ENCODE assay signal across 26 cellular contexts in genomic region chr15:38598749-38599148, GRCh38. TPM values are rescaled to one million over a fixed set of nuclear protein-coding genes. Genes with fewer than 3 reads are reported as not detected.
A peak's percentile ranks its signal among the peaks of the same experiment; 100 is the strongest.
DNase-seq lines count a peak whose midpoint lies in the region; ATAC-seq, FAIRE-seq and TF ChIP-seq lines count a peak whose summit lies in the region.
"Had no signal": no experiment of that assay in that cellular context is flagged by ENCODE, and none has a peak within 500 bp of the region (broad histone marks: within the 10 kb centered on the region; RNA-seq: fewer than 3 reads in every experiment).

No MANE protein-coding gene starts in this region.

- TF ChIP-seq POLR2A in GM12878 (IDR thresholded peaks at IDR 0.05; ENCODE audit: low read depth, low read length): no peak

- peak; percentile 74 for ATAC-seq in GM12878
- peak; percentile 60 to 68 for ATAC-seq in naive B cell (ENCODE audit: low read depth in 2 of 2)
- ATAC-seq: HCT116 had no signal

- POLR2A ChIA-PET in GM12878 (lab: Charles Lee): interaction anchor here (0.9 to 1.9 kb wide), 5 partner anchors 9 to 63 kb away, joined by 4 to 7 read pairs (median 6); no protein-coding TSS in a partner anchor

- RAD21 ChIA-PET in GM12878 (lab: Charles Lee; ENCODE audit: unreplicated experiment): interaction anchor here (0.7 to 1.4 kb wide), 7 partner anchors 12 to 157 kb away, joined by 3 to 4 read pairs (median 3); no protein-coding TSS in a partner anchor

- WGBS in GM12878 (ENCODE audit: insufficient coverage, insufficient replicate concordance, low lambda C conversion rate, missing lambda C conversion rate): 20% methylated on average over 2 of the region's 2 CpGs

- DNase-seq in G401 (ENCODE audit: low spot score) (peak; percentile 27), GM12878 (ENCODE audit: low read depth, low spot score) (no peak), glomerular visceral epithelial cell (ENCODE audit: extremely low spot score) (peak; percentile 26), naive B cell (no peak), DMS 273 treated with DMSO at 0.1 percent for 48 hours (lab: John Stamatoyannopoulos, UW) (no peak), AG20443 (ENCODE audit: low spot score) (no peak), ureter (ENCODE audit: low spot score) (no peak)
- DNase-seq: 8988T, AML-193, DMS53, GF-D8, Kasumi-1, MG63, NCI-H1048, NCI-H1417 treated with DMSO at 0.1 percent for 48 hours, NCI-H187 treated with DMSO at 0.1 percent for 48 hours, NCI-H2107, NCI-H510A, NCI-H748 treated with DMSO at 0.1 percent for 48 hours, OCI-M1 had no signal

- no peak overlapping the region for H3K4me3 Mint-ChIP-seq in naive B cell
- H3K4me3 Mint-ChIP-seq: CD14-positive monocyte had no signal

- TF ChIP-seq CTCF in GM12878 (IDR thresholded peaks at IDR 0.05 in 2 of 3, conservative IDR thresholded peaks at IDR 0.05 in 1 of 3; ENCODE audit: control insufficient read depth in 2 of 3, extremely low read depth in 1 of 3, insufficient read depth in 1 of 3, low read depth in 3 of 3, low read length in 3 of 3): no peak

- no peaks in the 10 kb centered on the region for H3K36me3 Mint-ChIP-seq in naive B cell
- H3K36me3 Mint-ChIP-seq: CD14-positive monocyte had no signal

- peaks cover 7 to 13% (median 10%) of the 10 kb centered on the region in 3 donors for H3K4me1 Mint-ChIP-seq in naive B cell
- H3K4me1 Mint-ChIP-seq: CD14-positive monocyte had no signal

- CTCF ChIA-PET in GM12878 (lab: Yijun Ruan, JAX): interaction anchor here (0.7 to 3.4 kb wide), 13 partner anchors 9 to 92 kb away, joined by 3 to 22 read pairs (median 4); no protein-coding TSS in a partner anchor

- in situ Hi-C loops in G401 (cut with HindIII; ENCODE audit: low sequenced_read_pairs): no loop called here
- in situ Hi-C loops in GM12878 (cut with MboI): no loop called here

- H3K79me2 ChIP-seq in GM12878 (ENCODE audit: control insufficient read depth, insufficient read depth, low read length): no peaks in the 10 kb centered on the region

- no peaks in the 10 kb centered on the region; the same call in 1 of the 2 replicates for H3K4me1 ChIP-seq in GM12878 (ENCODE audit: control insufficient read depth, insufficient read depth, low read length)
- H3K4me1 ChIP-seq: SJSA1 had no signal

- H3K4me2 ChIP-seq in GM12878 (ENCODE audit: control insufficient read depth, insufficient read depth): no peak overlapping the region

- no peaks in the 10 kb centered on the region for H4K20me1 ChIP-seq in GM12878 (ENCODE audit: control insufficient read depth, insufficient read depth)

- no peak overlapping the region for H3K9ac ChIP-seq in GM12878 (ENCODE audit: control insufficient read depth, insufficient read depth, low read length)

- no peak for TF ChIP-seq RAD21 in GM12878 (IDR thresholded peaks at IDR 0.05; ENCODE audit: insufficient read depth, low read depth, low read length)

- no peaks in the 10 kb centered on the region for H3K9me3 ChIP-seq in GM12878 (replicated peaks; ENCODE audit: control insufficient read depth, insufficient read depth, low read length)
- H3K9me3 ChIP-seq: MG63, SJSA1 had no signal

- TF ChIP-seq EP300 in GM12878 (IDR thresholded peaks at IDR 0.05; ENCODE audit: borderline replicate concordance in 1 of 2, control insufficient read depth in 1 of 2, low read depth in 2 of 2, low read length in 2 of 2): no peak

- FAIRE-seq in GM12878 (lab: Jason Lieb, UNC): no peak
- FAIRE-seq: GM19239, H1, RCC 7860 had no signal

- intact Hi-C loops in GM12878 (cut with micrococcal nuclease; ENCODE audit: unreplicated experiment): no loop called here

- H3K9me3 Mint-ChIP-seq in naive B cell: no peaks in the 10 kb centered on the region

- no peaks in the 10 kb centered on the region for H3K27me3 Mint-ChIP-seq in naive B cell

- BruUV-seq in GM12878 (replicated peaks; lab: Mats Ljungman, UMichigan): no TSS peak

- H3K36me3 ChIP-seq in GM12878 (ENCODE audit: control insufficient read depth in 2 of 2, insufficient read depth in 2 of 2, low read length in 1 of 2): no peaks in the 10 kb centered on the region
- H3K36me3 ChIP-seq: MG63, SJSA1 had no signal

- H3K27ac ChIP-seq in GM12878 (ENCODE audit: control insufficient read depth, insufficient read depth): no peak overlapping the region
- H3K27ac ChIP-seq: SJSA1 had no signal

- H2AFZ ChIP-seq in GM12878 (ENCODE audit: control insufficient read depth, low read depth, low read length): no peak overlapping the region

- no peak overlapping the region for H3K4me3 ChIP-seq in GM12878
- H3K4me3 ChIP-seq: MG63, SJSA1 had no signal

- SMC1A ChIA-PET in GM12878 (lab: Charles Lee; ENCODE audit: uncharacterized antibody, unreplicated experiment): interaction anchor here (0.9 to 4.2 kb wide), 20 partner anchors 8 to 91 kb away, joined by 3 to 36 read pairs (median 6); no protein-coding TSS in a partner anchor

- H3K27me3 ChIP-seq in GM12878 (replicated peaks in 1 of 2; ENCODE audit: control insufficient read depth in 2 of 2, insufficient read depth in 2 of 2, low read length in 1 of 2): no peaks in the 10 kb centered on the region
- H3K27me3 ChIP-seq: MG63 had no signal

- H3K27ac Mint-ChIP-seq in naive B cell: peak overlapping the region in 3 of 6 donors; percentile 17 to 82 (median 49)
- H3K27ac Mint-ChIP-seq: CD14-positive monocyte had no signal

TF ChIP-seq in GM12878, 131 proteins besides CTCF, POLR2A, EP300 and RAD21 (continues in another document):
- no peak for TF ChIP-seq E4F1 (IDR thresholded peaks at IDR 0.05; ENCODE audit: borderline replicate concordance, partially characterized antibody)
- TF ChIP-seq JUND (IDR thresholded peaks at IDR 0.05; ENCODE audit: low read depth, low read length): no peak
- no peak for TF ChIP-seq POU2F2 (IDR thresholded peaks at IDR 0.05; ENCODE audit: borderline replicate concordance, low read depth, low read length)
- TF ChIP-seq SPI1 (IDR thresholded peaks at IDR 0.05; ENCODE audit: borderline replicate concordance, insufficient read depth, low read depth, low read length): no peak
- TF ChIP-seq FOS (IDR thresholded peaks at IDR 0.05; ENCODE audit: borderline replicate concordance, extremely low read depth, insufficient read length): no peak
- no peak for TF ChIP-seq RCOR1 (conservative IDR thresholded peaks at IDR 0.05; ENCODE audit: low read depth, low read length)
- TF ChIP-seq ZNF207 (IDR thresholded peaks at IDR 0.05; ENCODE audit: borderline replicate concordance): no peak
- no peak for TF ChIP-seq ASH2L (IDR thresholded peaks at IDR 0.05; ENCODE audit: borderline replicate concordance, low read depth)
- TF ChIP-seq TAF1 (IDR thresholded peaks at IDR 0.05; ENCODE audit: borderline replicate concordance, low read depth, low read length): no peak
- TF ChIP-seq ATF3 (IDR thresholded peaks at IDR 0.05; ENCODE audit: borderline replicate concordance, extremely low read depth, low read depth, low read length): no peak
- no peak for TF ChIP-seq ZNF217 (IDR thresholded peaks at IDR 0.05)

RNA-seq across cellular contexts. Expression of gene RASGRP1, which starts 34.1 kb away (rescaled TPM):
- total RNA-seq in G401 (2014; rRNA removed; shearing (Covaris generic)): not detected in 2 replicates
- total RNA-seq in GM12878 (2013; cell fraction: nucleolus; rRNA removed): 151 and 158 TPM in 2 replicates
- total RNA-seq in GM12878 (2014; rRNA removed) (27.4 and 31.3 TPM in 2 replicates), GM12878 (2014; rRNA removed; fragmentation: Illumina TruSeq; extraction: Trizol) (23.5 and 23.8 TPM in 2 replicates), GM12878 (2021) (25.5 and 29.3 TPM in 2 replicates), ureter (1.8 TPM)
- 5.6 TPM for polyA plus RNA-seq in GM12878 (2011; ENCODE audit: low read depth)
- polyA plus RNA-seq in GM12878 (2011; rRNA removed) (234 and 259 TPM in 2 replicates), GM12878 (2014; fragmentation: Illumina TruSeq; extraction: Trizol) (26.0 and 32.7 TPM in 2 replicates), GM12878 (2014; fragmentation: Nextera tagmentation; extraction: Ambion mirVana) (1 to 10 TPM; 5.6 to 6.2 TPM), GM12878 (2014; rRNA removed) (17.0 and 18.3 TPM in 2 replicates), GM12878 (2016; fragmentation: Nextera tagmentation; extraction: Ambion mirVana) (10 to 100 TPM in 1 of 2 experiments, 1 to 10 TPM in 1; 9.9 to 13.3 TPM), naive B cell (ENCODE audit: low read depth in 6 of 6) (10 to 100 TPM in 3 of 6 donors, 1 to 10 TPM in 3; 2.9 to 23.4 (median 10.2) TPM)
- polyA plus RNA-seq in GM12878 (2011; cell fraction: cytosol; rRNA removed): 137 and 158 TPM in 2 replicates
- 185 and 295 TPM in 2 replicates for polyA plus RNA-seq in GM12878 (2011; cell fraction: nucleus; rRNA removed)
- 5.8 and 12.5 TPM in 2 replicates for polyA plus RNA-seq in GM12878 (2012)
- 397 and 409 TPM in 2 replicates for polyA minus RNA-seq in GM12878 (2011; rRNA and poly(A)+ RNA removed)
- polyA minus RNA-seq in GM12878 (2011; cell fraction: cytosol; rRNA and poly(A)+ RNA removed): 114 and 130 TPM in 2 replicates
- 267 and 279 TPM in 2 replicates for polyA minus RNA-seq in GM12878 (2011; cell fraction: nucleus; rRNA and poly(A)+ RNA removed)
- total RNA-seq: SJSA1 had no signal

Comparison
In these comparisons a context has a peak if more than half of its experiments do, and no peak if none do; other contexts are left out.
1. DNase-seq: peak in G401 (single experiment) and glomerular visceral epithelial cell (single experiment); none in GM12878 (single experiment), naive B cell (single experiment), DMS 273 treated with DMSO at 0.1 percent for 48 hours (single experiment), AG20443 (single experiment) and ureter (single experiment).